Comparison of ENCODE assay signal across 18 cellular contexts in genomic region chr3:4564928-4565586, GRCh38.
DNase-seq lines count a peak whose midpoint lies in the region; ATAC-seq, FAIRE-seq and TF ChIP-seq lines count a peak whose summit lies in the region.
"Had no signal": no experiment of that assay in that cellular context is flagged by ENCODE, and none has a peak within 500 bp of the region (broad histone marks: within the 10 kb centered on the region; RNA-seq: fewer than 3 reads in every experiment).

No MANE protein-coding gene starts in this region.

- H3K4me2 ChIP-seq in PC-9, result 0 out of 2 replicates have a peak overlapping the region, but pooled peaks have one; percentile 62
- H3K4me2 ChIP-seq: BLaER1 had no signal

- no peaks in the 10 kb centered on the region for H3K27me3 Mint-ChIP-seq in memory B cell
- no peaks in the 10 kb centered on the region for H3K27me3 Mint-ChIP-seq in stimulated activated naive B cell treated with anti-CD40 and anti-IgM and Interleukin-4, amounts not matched to agents 10 μg/mL and 1 μg/mL and 100 μg/mL, for 72 hours

- peak; percentile 11 for FAIRE-seq in D721Med (lab: Jason Lieb, UNC)
- FAIRE-seq: H54 had no signal

- H3K9me2 ChIP-seq in PC-9 (ENCODE audit: insufficient read depth), result no peaks in the 10 kb centered on the region

- H3F3A ChIP-seq in PC-9 (ENCODE audit: insufficient read depth, low read depth), result peaks cover 13% of the 10 kb centered on the region; the same call in 1 of the 2 replicates

- DNase-seq in D721Med (ENCODE audit: insufficient read length, low spot score) (no peak), PC-9 (no peak), memory B cell (ENCODE audit: low spot score in 2 of 2) (no peak), HPDE6-E6E7 (ENCODE audit: extremely low spot score) (no peak)
- no peak for DNase-seq in stimulated activated naive B cell treated with anti-CD40 and anti-IgM and Interleukin-4, amounts not matched to agents 10 μg/mL and 1 μg/mL and 100 μg/mL, for 72 hours
- DNase-seq: CD8-positive, alpha-beta T cell; HFFc6; NCI-H1105; NCI-H187; NCI-H226; NCI-H524 treated with DMSO at 0.1 percent for 48 hours; SIG-M5 had no signal

- peak overlapping the region; percentile 71 for H3K27ac ChIP-seq in PC-9
- H3K27ac ChIP-seq: BLaER1, HL-60, RWPE1 had no signal

- no peak overlapping the region for H3K4me3 ChIP-seq in PC-9
- H3K4me3 ChIP-seq: BLaER1 had no signal

- no peak overlapping the region for H2AFZ ChIP-seq in PC-9

- intact Hi-C loops in PC-9 (cut with micrococcal nuclease; ENCODE audit: unreplicated experiment), result no loop called here

- H3K9me3 ChIP-seq in PC-9 (ENCODE audit: insufficient read depth, low read depth), result no peaks in the 10 kb centered on the region
- H3K9me3 ChIP-seq: BLaER1 had no signal

- peaks cover 32% of the 10 kb centered on the region for H3K4me1 ChIP-seq in PC-9 (replicated peaks; ENCODE audit: insufficient read depth)
- H3K4me1 ChIP-seq: BLaER1 had no signal

- no peak overlapping the region for H3K4me3 Mint-ChIP-seq in memory B cell
- H3K4me3 Mint-ChIP-seq in stimulated activated naive B cell treated with anti-CD40 and anti-IgM and Interleukin-4, amounts not matched to agents 10 μg/mL and 1 μg/mL and 100 μg/mL, for 72 hours, result no peak overlapping the region
- H3K4me3 Mint-ChIP-seq: CD8-positive, alpha-beta T cell; HFFc6 had no signal

- CTCF ChIA-PET in PC-9 (lab: Charles Lee), result no interaction called here

- ATAC-seq in memory B cell (ENCODE audit: low read depth), result no peak
- ATAC-seq in stimulated activated naive B cell treated with anti-CD40 and anti-IgM and Interleukin-4, amounts not matched to agents 10 μg/mL and 1 μg/mL and 100 μg/mL, for 72 hours (replicated peaks), result no peak
- ATAC-seq in HG03460 (IDR thresholded peaks at IDR 0.05; ENCODE audit: unreplicated experiment), result no peak
- ATAC-seq in HG03280 (IDR thresholded peaks at IDR 0.05; ENCODE audit: unreplicated experiment), result no peak
- ATAC-seq: CD8-positive, alpha-beta T cell had no signal

- POLR2A ChIA-PET in PC-9 (lab: Charles Lee; ENCODE audit: unreplicated experiment), result interaction anchor here (0.6 kb wide), 1 partner anchor 69 kb away, joined by 3 read pairs; no protein-coding TSS in a partner anchor

- H3K9me3 Mint-ChIP-seq in memory B cell, result no peaks in the 10 kb centered on the region
- no peaks in the 10 kb centered on the region for H3K9me3 Mint-ChIP-seq in stimulated activated naive B cell treated with anti-CD40 and anti-IgM and Interleukin-4, amounts not matched to agents 10 μg/mL and 1 μg/mL and 100 μg/mL, for 72 hours
- H3K9me3 Mint-ChIP-seq: CD8-positive, alpha-beta T cell; HFFc6 had no signal

- peak overlapping the region; percentile 10 for H3K27ac Mint-ChIP-seq in memory B cell
- H3K27ac Mint-ChIP-seq in stimulated activated naive B cell treated with anti-CD40 and anti-IgM and Interleukin-4, amounts not matched to agents 10 μg/mL and 1 μg/mL and 100 μg/mL, for 72 hours, result peak overlapping the region; percentile 0
- H3K27ac Mint-ChIP-seq: CD8-positive, alpha-beta T cell; HFFc6 had no signal

- H4K20me1 ChIP-seq in PC-9 (ENCODE audit: insufficient read depth), result no peaks in the 10 kb centered on the region

- no TSS peak for BruUV-seq in PC-9 (replicated peaks; lab: Mats Ljungman, UMichigan)

- H3K27me3 ChIP-seq in PC-9 (ENCODE audit: insufficient read depth, low read depth), result no peaks in the 10 kb centered on the region
- H3K27me3 ChIP-seq: BLaER1 had no signal

- no peaks in the 10 kb centered on the region for H3K36me3 ChIP-seq in PC-9 (ENCODE audit: low read depth)

- peaks cover 19% of the 10 kb centered on the region for H3K36me3 Mint-ChIP-seq in memory B cell
- H3K36me3 Mint-ChIP-seq in stimulated activated naive B cell treated with anti-CD40 and anti-IgM and Interleukin-4, amounts not matched to agents 10 μg/mL and 1 μg/mL and 100 μg/mL, for 72 hours, result peaks cover 22 to 45% of the 10 kb centered on the region in 2 donors
- H3K36me3 Mint-ChIP-seq: CD8-positive, alpha-beta T cell had no signal

- TF ChIP-seq CTCF in D721Med (IDR thresholded peaks at IDR 0.05; ENCODE audit: insufficient read depth, missing control alignments) (no peak), PC-9 (conservative IDR thresholded peaks at IDR 0.05) (no peak)

- peaks cover 27% of the 10 kb centered on the region for H3K4me1 Mint-ChIP-seq in memory B cell
- peaks cover 41 to 72% of the 10 kb centered on the region in 2 donors for H3K4me1 Mint-ChIP-seq in stimulated activated naive B cell treated with anti-CD40 and anti-IgM and Interleukin-4, amounts not matched to agents 10 μg/mL and 1 μg/mL and 100 μg/mL, for 72 hours

- no peaks in the 10 kb centered on the region for H3K79me2 ChIP-seq in PC-9 (ENCODE audit: low read depth)
